In the genomic region with DNA sequence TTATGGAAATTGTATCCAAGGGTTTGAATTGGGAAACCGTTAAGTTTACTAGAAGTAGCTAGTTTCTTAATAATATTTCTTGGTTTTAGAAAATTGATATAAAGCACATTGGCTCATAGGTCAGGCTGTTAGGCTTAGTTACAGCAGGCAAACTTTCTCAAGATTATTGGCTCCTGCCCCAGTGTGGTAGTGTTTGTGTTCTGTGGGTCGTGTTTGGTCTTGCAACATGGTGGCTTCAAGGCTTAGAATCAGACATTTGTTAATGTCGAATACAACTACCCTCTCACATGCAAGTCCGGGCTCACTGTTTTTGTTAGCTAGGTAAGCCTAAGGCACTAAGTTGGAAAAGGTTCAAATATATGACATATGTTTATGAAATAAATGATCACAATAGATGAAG, we compare ENCODE assay signal across 2 cellular contexts.
TF ChIP-seq lines count a peak whose summit lies in the region.

No MANE protein-coding gene starts in this region.

TF ChIP-seq in liver, 16 proteins besides CTCF, POLR2A, EP300 and RAD21:
- no peak for TF ChIP-seq FOXA1 (IDR thresholded peaks at IDR 0.05)
- TF ChIP-seq, protein P1, sequence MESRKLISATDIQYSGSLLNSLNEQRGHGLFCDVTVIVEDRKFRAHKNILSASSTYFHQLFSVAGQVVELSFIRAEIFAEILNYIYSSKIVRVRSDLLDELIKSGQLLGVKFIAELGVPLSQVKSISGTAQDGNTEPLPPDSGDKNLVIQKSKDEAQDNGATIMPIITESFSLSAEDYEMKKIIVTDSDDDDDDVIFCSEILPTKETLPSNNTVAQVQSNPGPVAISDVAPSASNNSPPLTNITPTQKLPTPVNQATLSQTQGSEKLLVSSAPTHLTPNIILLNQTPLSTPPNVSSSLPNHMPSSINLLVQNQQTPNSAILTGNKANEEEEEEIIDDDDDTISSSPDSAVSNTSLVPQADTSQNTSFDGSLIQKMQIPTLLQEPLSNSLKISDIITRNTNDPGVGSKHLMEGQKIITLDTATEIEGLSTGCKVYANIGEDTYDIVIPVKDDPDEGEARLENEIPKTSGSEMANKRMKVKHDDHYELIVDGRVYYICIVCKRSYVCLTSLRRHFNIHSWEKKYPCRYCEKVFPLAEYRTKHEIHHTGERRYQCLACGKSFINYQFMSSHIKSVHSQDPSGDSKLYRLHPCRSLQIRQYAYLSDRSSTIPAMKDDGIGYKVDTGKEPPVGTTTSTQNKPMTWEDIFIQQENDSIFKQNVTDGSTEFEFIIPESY (IDR thresholded peaks at IDR 0.05), result peak; percentile 17
- no peak for TF ChIP-seq EGR1 (IDR thresholded peaks at IDR 0.05; ENCODE audit: low read depth in 2 of 2)
- TF ChIP-seq TAF1 (conservative IDR thresholded peaks at IDR 0.05), result no peak
- peak; percentile 73 for TF ChIP-seq YY1 (IDR thresholded peaks at IDR 0.05)
- TF ChIP-seq HNF4A (conservative IDR thresholded peaks at IDR 0.05), result peak; percentile 68 to 77
- TF ChIP-seq RXRA (IDR thresholded peaks at IDR 0.05), result peak; percentile 27 to 41
TF ChIP-seq in liver: peak in this region for 4.

TF ChIP-seq in HepG2, 621 proteins besides CTCF, POLR2A, EP300 and RAD21:
- no peak for TF ChIP-seq RFX1 (IDR thresholded peaks at IDR 0.05)
- TF ChIP-seq, protein P2, sequence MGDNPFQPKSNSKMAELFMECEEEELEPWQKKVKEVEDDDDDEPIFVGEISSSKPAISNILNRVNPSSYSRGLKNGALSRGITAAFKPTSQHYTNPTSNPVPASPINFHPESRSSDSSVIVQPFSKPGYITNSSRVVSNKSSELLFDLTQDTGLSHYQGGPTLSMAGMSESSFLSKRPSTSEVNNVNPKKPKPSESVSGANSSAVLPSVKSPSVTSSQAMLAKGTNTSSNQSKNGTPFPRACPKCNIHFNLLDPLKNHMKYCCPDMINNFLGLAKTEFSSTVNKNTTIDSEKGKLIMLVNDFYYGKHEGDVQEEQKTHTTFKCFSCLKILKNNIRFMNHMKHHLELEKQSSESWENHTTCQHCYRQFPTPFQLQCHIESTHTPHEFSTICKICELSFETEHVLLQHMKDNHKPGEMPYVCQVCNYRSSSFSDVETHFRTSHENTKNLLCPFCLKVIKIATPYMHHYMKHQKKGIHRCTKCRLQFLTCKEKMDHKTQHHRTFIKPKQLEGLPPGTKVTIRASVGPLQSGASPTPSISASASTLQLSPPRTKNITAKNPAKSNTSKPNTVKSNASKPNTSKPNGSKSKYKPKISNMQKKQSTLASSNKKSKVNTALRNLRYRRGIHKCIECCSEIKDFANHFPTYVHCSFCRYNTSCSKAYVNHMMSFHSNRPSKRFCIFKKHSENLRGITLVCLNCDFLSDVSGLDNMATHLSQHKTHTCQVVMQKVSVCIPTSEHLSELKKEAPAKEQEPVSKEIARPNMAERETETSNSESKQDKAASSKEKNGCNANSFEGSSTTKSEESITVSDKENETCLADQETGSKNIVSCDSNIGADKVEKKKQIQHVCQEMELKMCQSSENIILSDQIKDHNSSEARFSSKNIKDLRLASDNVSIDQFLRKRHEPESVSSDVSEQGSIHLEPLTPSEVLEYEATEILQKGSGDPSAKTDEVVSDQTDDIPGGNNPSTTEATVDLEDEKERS (CRISPR knock-in tag; IDR thresholded peaks at IDR 0.05), result no peak
- no peak for TF ChIP-seq ZSCAN21 (CRISPR knock-in tag; IDR thresholded peaks at IDR 0.05; ENCODE audit: borderline replicate concordance)
- TF ChIP-seq ADNP (CRISPR knock-in tag; IDR thresholded peaks at IDR 0.05), result no peak
- TF ChIP-seq ZBTB42 (CRISPR knock-in tag; IDR thresholded peaks at IDR 0.05), result no peak
- no peak for TF ChIP-seq ZNF615 (CRISPR knock-in tag; IDR thresholded peaks at IDR 0.05; ENCODE audit: borderline replicate concordance)
- TF ChIP-seq ZNF44 (CRISPR knock-in tag; IDR thresholded peaks at IDR 0.05), result no peak
